1 cellular context compared by ENCODE assay signal in the genomic region with DNA sequence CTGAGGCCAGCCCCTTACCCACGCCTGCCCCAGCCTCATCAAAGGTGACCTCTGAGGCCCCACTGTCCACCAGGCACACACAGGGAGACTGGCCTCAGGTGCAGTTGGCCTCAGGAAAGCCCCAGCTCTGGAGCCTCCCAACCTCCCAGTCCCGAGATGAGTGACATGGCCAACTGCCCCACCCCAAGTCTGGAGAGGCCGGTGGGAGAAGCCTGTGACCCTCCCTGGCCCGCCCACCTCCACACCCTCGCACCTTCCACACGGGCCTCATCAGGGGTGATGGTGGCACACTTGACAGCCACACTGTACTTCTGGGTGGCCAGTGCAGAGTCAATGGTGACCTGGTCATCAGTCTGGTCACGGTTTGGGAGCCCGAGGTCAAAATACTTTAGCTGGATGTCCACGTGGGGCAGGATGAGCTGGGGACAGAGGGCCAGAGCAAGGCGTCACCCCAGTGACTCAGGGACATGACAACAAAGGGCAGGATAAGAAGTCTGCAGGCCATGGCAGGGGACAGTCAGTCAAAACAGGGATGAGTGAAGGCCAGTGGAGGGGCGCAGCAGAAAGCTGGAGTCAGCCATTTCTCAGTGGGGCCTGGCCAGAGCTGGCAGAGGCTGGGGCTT.
TF ChIP-seq lines count a peak whose summit lies in the region.

No MANE protein-coding gene starts in this region.

TF ChIP-seq in IMR-90, 13 proteins besides CTCF, POLR2A, EP300 and RAD21 (continued from another document):
- TF ChIP-seq ELK1 (IDR thresholded peaks at IDR 0.05; ENCODE audit: borderline replicate concordance, low read depth, low read length) (no peak), CHD1 (IDR thresholded peaks at IDR 0.05; ENCODE audit: low read depth, low read length) (no peak), NFE2L2 (IDR thresholded peaks at IDR 0.05; ENCODE audit: low read depth, low read length) (no peak)
